In genomic region chr10:133134411-133135115, GRCh38 we compare ENCODE assay signal across 19 cellular contexts. TPM values are rescaled to one million over a fixed set of nuclear protein-coding genes. Genes with fewer than 3 reads are reported as not detected.
DNase-seq lines count a peak whose midpoint lies in the region; ATAC-seq, FAIRE-seq and TF ChIP-seq lines count a peak whose summit lies in the region.
"Had no signal": no experiment of that assay in that cellular context is flagged by ENCODE, and none has a peak within 500 bp of the region (broad histone marks: within the 10 kb centered on the region; RNA-seq: fewer than 3 reads in every experiment).

No MANE protein-coding gene starts in this region.

- H3K4ac ChIP-seq in IMR-90 (ENCODE audit: low read depth, low read length) = no peak overlapping the region

- no peak overlapping the region for H3K56ac ChIP-seq in IMR-90 (ENCODE audit: extremely low read depth, insufficient read depth, low read length)

- no peak overlapping the region for H3K4me2 ChIP-seq in IMR-90 (ENCODE audit: low read depth, low read length)
- no peak overlapping the region for H3K4me2 ChIP-seq in astrocyte (ENCODE audit: low read length)

- CTCF ChIA-PET in IMR-90 (lab: Yijun Ruan, JAX) = no interaction called here

- no peak overlapping the region for H4K91ac ChIP-seq in IMR-90 (ENCODE audit: insufficient read depth, low read depth, low read length)

- H4K20me1 ChIP-seq in IMR-90 (ENCODE audit: insufficient read depth, low read length) (no peaks in the 10 kb centered on the region), astrocyte (ENCODE audit: insufficient read depth, low read length) (no peaks in the 10 kb centered on the region)

- H3K9me3 ChIP-seq in IMR-90 (ENCODE audit: control insufficient read depth, insufficient read depth, low read length) = no peaks in the 10 kb centered on the region
- H3K9me3 ChIP-seq in astrocyte (ENCODE audit: insufficient read depth, low read depth, low read length) = no peaks in the 10 kb centered on the region
- H3K9me3 ChIP-seq: colonic mucosa, heart left ventricle, thyroid gland had no signal

- H3K4me1 ChIP-seq in IMR-90 (ENCODE audit: control insufficient read depth, insufficient read depth, low read length) (no peaks in the 10 kb centered on the region), astrocyte (ENCODE audit: insufficient read depth, low read length) (no peaks in the 10 kb centered on the region)
- H3K4me1 ChIP-seq: colonic mucosa, heart left ventricle had no signal

- no peak overlapping the region for H2BK120ac ChIP-seq in IMR-90 (ENCODE audit: low read depth, low read length)

- no peak overlapping the region for H2AK9ac ChIP-seq in IMR-90 (replicated peaks; ENCODE audit: low read depth, low read length, poor library complexity)

- H2BK5ac ChIP-seq in IMR-90 (ENCODE audit: low read depth, low read length, poor library complexity, severe bottlenecking) = no peak overlapping the region

- H3K18ac ChIP-seq in IMR-90 (ENCODE audit: low read depth, low read length) = no peak overlapping the region

- H3K27ac Mint-ChIP-seq in astrocyte (ENCODE audit: unreplicated experiment) (peak overlapping the region; percentile 80), nephron (peak overlapping the region in 2 of 3 experiments; percentile 41 to 60)
- H3K27ac Mint-ChIP-seq: CD8-positive, alpha-beta T cell had no signal

- peaks cover 3% of the 10 kb centered on the region; the same call in 1 of the 2 replicates for H3K27me3 ChIP-seq in IMR-90 (ENCODE audit: control insufficient read depth, insufficient read depth, low read length)
- H3K27me3 ChIP-seq in astrocyte (ENCODE audit: insufficient read depth, low read length) = no peaks in the 10 kb centered on the region
- H3K27me3 ChIP-seq: colonic mucosa, thyroid gland had no signal

- H3K9ac ChIP-seq in IMR-90 (ENCODE audit: low read depth, low read length) = no peak overlapping the region
- H3K9ac ChIP-seq in astrocyte (ENCODE audit: low read length) = no peak overlapping the region

- BruUV-seq in IMR-90 (replicated peaks; lab: Mats Ljungman, UMichigan) = no TSS peak

- no peak overlapping the region for H2BK15ac ChIP-seq in IMR-90 (ENCODE audit: low read depth, low read length)

- H2AK5ac ChIP-seq in IMR-90 (ENCODE audit: low read depth, low read length) = no peak overlapping the region

- no peak for TF ChIP-seq POLR2A in IMR-90 (IDR thresholded peaks at IDR 0.05; ENCODE audit: low read depth, low read length)

- no peak for TF ChIP-seq RAD21 in IMR-90 (IDR thresholded peaks at IDR 0.05; ENCODE audit: low read length)

- no peak for ATAC-seq in IMR-90 (ENCODE audit: low read depth)
- no peak for ATAC-seq in GM19455 (IDR thresholded peaks at IDR 0.05; ENCODE audit: unreplicated experiment)
- ATAC-seq: CD8-positive, alpha-beta T cell; esophagus mucosa; heart left ventricle had no signal

- DNase-seq in D341Med (ENCODE audit: low spot score) = peak; percentile 12
- no peak for DNase-seq in IMR-90
- DNase-seq in astrocyte (ENCODE audit: low read depth) = no peak
- no peak for DNase-seq in NCI-H524 (lab: John Stamatoyannopoulos, UW)
- no peak for DNase-seq in NCI-H748 treated with DMSO at 0.1 percent for 48 hours (lab: John Stamatoyannopoulos, UW)
- DNase-seq: amygdala, colonic mucosa, GF-D8, kidney glomerular epithelial cell, MV-4-11, retina, thyroid gland had no signal

- H3K4me3 ChIP-seq in IMR-90 (ENCODE audit: insufficient read depth, low read depth, low read length) (no peak overlapping the region), astrocyte (ENCODE audit: insufficient read depth, low read depth, low read length) (no peak overlapping the region)
- H3K4me3 ChIP-seq: colonic mucosa, heart left ventricle, thyroid gland had no signal

- H2BK20ac ChIP-seq in IMR-90 (ENCODE audit: low read depth, low read length) = no peak overlapping the region

- H3K4me1 Mint-ChIP-seq in astrocyte (ENCODE audit: low read depth, unreplicated experiment) = no peaks in the 10 kb centered on the region
- H3K4me1 Mint-ChIP-seq in nephron = peaks cover 11% of the 10 kb centered on the region

- H3K79me1 ChIP-seq in IMR-90 (ENCODE audit: low read depth in 1 of 2, low read length in 2 of 2) = no peaks in the 10 kb centered on the region

- in situ Hi-C loops in IMR-90 (cut with MboI; ENCODE audit: low sequenced_read_pairs) = loop anchor here (25.0 kb wide), 1 partner anchor 472 kb away; no protein-coding TSS in a partner anchor

- no peak overlapping the region for H4K5ac ChIP-seq in IMR-90 (ENCODE audit: low read depth, low read length)

- H3K9me3 Mint-ChIP-seq in astrocyte (ENCODE audit: unreplicated experiment) (peaks cover 2% of the 10 kb centered on the region), nephron (no peaks in the 10 kb centered on the region)
- H3K9me3 Mint-ChIP-seq: CD8-positive, alpha-beta T cell had no signal

- no peak for FAIRE-seq in astrocyte (lab: Jason Lieb, UNC)

- intact Hi-C loops in IMR-90 (cut with micrococcal nuclease) = no loop called here

- dilution Hi-C loops in IMR-90 (cut with HindIII; ENCODE audit: low sequenced_read_pairs, unreplicated experiment) = no loop called here

- H2AFZ ChIP-seq in IMR-90 (replicated peaks; ENCODE audit: low read length, poor library complexity) (no peak overlapping the region), astrocyte (ENCODE audit: low read depth, low read length) (no peak overlapping the region)

- H3K4me3 Mint-ChIP-seq in astrocyte (ENCODE audit: unreplicated experiment) (no peak overlapping the region), nephron (no peak overlapping the region)
- H3K4me3 Mint-ChIP-seq: CD8-positive, alpha-beta T cell had no signal

- no peaks in the 10 kb centered on the region for H3K79me2 ChIP-seq in astrocyte (ENCODE audit: insufficient read depth, low read length)

- H3K9me1 ChIP-seq in IMR-90 (ENCODE audit: insufficient read depth, low read length) = no peaks in the 10 kb centered on the region

- no peak overlapping the region for H4K8ac ChIP-seq in IMR-90 (ENCODE audit: low read depth in 2 of 2, low read length in 2 of 2)

- POLR2A ChIA-PET in IMR-90 (lab: Charles Lee; ENCODE audit: unreplicated experiment) = no interaction called here

- H3K23ac ChIP-seq in IMR-90 (ENCODE audit: low read depth, low read length) = no peak overlapping the region

- TF ChIP-seq CTCF in IMR-90 (conservative IDR thresholded peaks at IDR 0.05; ENCODE audit: low read depth, low read length) = no peak
- no peak for TF ChIP-seq CTCF in astrocyte (IDR thresholded peaks at IDR 0.05; ENCODE audit: insufficient read depth, low read depth, low read length)
- no peak for TF ChIP-seq CTCF in nephron (IDR thresholded peaks at IDR 0.05; ENCODE audit: unreplicated experiment in 3 of 3)

- H3K36me3 ChIP-seq in IMR-90 (ENCODE audit: control insufficient read depth, insufficient read depth, low read length) (no peaks in the 10 kb centered on the region), astrocyte (ENCODE audit: insufficient read depth, low read length) (no peaks in the 10 kb centered on the region)
- H3K36me3 ChIP-seq: colonic mucosa, heart left ventricle, thyroid gland had no signal

- H3K27me3 Mint-ChIP-seq in astrocyte (ENCODE audit: low read depth, unreplicated experiment) (peaks cover 26% of the 10 kb centered on the region), nephron (ENCODE audit: low read depth) (peaks cover 15% of the 10 kb centered on the region)

- WGBS in IMR-90 (ENCODE audit: extremely low coverage in 2 of 2, insufficient read length in 1 of 2), 2 experiments = 74% methylated on average over 15 of the region's 20 CpGs; no CpG with 5 or more reads in 1 of the 2 experiments

- no peak overlapping the region for H3K27ac ChIP-seq in IMR-90 (ENCODE audit: insufficient read depth, low read length)
- no peak overlapping the region for H3K27ac ChIP-seq in astrocyte (ENCODE audit: low read depth, low read length)
- H3K27ac ChIP-seq: colonic mucosa, heart left ventricle, thyroid gland, VCaP had no signal

- no peaks in the 10 kb centered on the region for H3K36me3 Mint-ChIP-seq in astrocyte (ENCODE audit: low read depth, unreplicated experiment)
- no peaks in the 10 kb centered on the region for H3K36me3 Mint-ChIP-seq in nephron (ENCODE audit: low read depth)
- H3K36me3 Mint-ChIP-seq: CD8-positive, alpha-beta T cell had no signal

- H3K14ac ChIP-seq in IMR-90 (replicated peaks; ENCODE audit: low read depth, low read length) = no peak overlapping the region

TF ChIP-seq in IMR-90, 13 proteins besides CTCF, POLR2A, EP300 and RAD21:
- TF ChIP-seq CHD1 (IDR thresholded peaks at IDR 0.05; ENCODE audit: low read depth, low read length) (no peak), RFX5 (IDR thresholded peaks at IDR 0.05; ENCODE audit: low read depth, low read length) (peak; percentile 76; the same call in 1 of the 2 replicates), ELK1 (IDR thresholded peaks at IDR 0.05; ENCODE audit: borderline replicate concordance, low read depth, low read length) (no peak)

RNA-seq across cellular contexts. Expression of gene KNDC1, which starts 25.5 kb away (rescaled TPM):
- total RNA-seq in IMR-90 (2012; rRNA removed) (0.18 and 0.56 TPM in 2 replicates), astrocyte (2.6 and 4.1 TPM in 2 replicates)
- polyA plus RNA-seq in IMR-90 (2012; rRNA removed) = 1.1 TPM in 2 replicates
- polyA plus RNA-seq in IMR-90 (2012; cell fraction: cytosol; rRNA removed) = 0.48 and 1.4 TPM in 2 replicates
- polyA plus RNA-seq in IMR-90 (2012; cell fraction: nucleus; rRNA removed; ENCODE audit: low replicate concordance) = 1.9 and 4.0 TPM in 2 replicates
- total RNA-seq: CD8-positive, alpha-beta T cell had no signal

RNA-seq across cellular contexts. Expression of gene ADGRA1, which starts 46.8 kb away (rescaled TPM):
- total RNA-seq in IMR-90 (2012; rRNA removed) = not detected in 2 replicates
- not detected in 2 replicates for polyA plus RNA-seq in IMR-90 (2012; rRNA removed)
- polyA plus RNA-seq in IMR-90 (2012; cell fraction: cytosol; rRNA removed) = not detected in 2 replicates
- 0.03 TPM in 1 of 2 replicates, not detected in the other for polyA plus RNA-seq in IMR-90 (2012; cell fraction: nucleus; rRNA removed; ENCODE audit: low replicate concordance)
- total RNA-seq in astrocyte = not detected in 2 replicates
- total RNA-seq: CD8-positive, alpha-beta T cell; colonic mucosa; esophagus mucosa; HT-29 had no signal
